In genomic region chrX:78513996-78514745, GRCh38 we compare ENCODE assay signal across 1 cellular context.
TF ChIP-seq lines count a peak whose summit lies in the region.

No MANE protein-coding gene starts in this region.

TF ChIP-seq in HepG2, 621 proteins besides CTCF, POLR2A, EP300 and RAD21:
- TF ChIP-seq AFF4 (CRISPR knock-in tag; IDR thresholded peaks at IDR 0.05), result no peak
- TF ChIP-seq, protein P1, sequence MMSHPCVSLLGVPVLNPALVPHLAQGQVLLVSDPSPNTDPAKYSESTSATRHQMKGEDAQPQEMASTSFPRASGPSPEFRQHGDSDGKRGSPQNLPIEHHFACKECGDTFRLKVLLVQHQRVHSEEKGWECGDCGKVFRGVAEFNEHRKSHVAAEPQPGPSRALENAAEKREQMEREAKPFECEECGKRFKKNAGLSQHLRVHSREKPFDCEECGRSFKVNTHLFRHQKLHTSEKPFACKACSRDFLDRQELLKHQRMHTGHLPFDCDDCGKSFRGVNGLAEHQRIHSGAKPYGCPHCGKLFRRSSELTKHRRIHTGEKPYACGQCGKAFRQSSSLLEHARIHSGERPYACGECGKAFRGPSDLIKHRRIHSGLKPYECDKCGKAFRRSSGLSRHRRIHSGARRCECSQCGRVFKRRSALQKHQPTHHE (CRISPR knock-in tag; IDR thresholded peaks at IDR 0.05; ENCODE audit: borderline replicate concordance), result no peak
- TF ChIP-seq ESRRA (CRISPR knock-in tag; IDR thresholded peaks at IDR 0.05; ENCODE audit: low read depth), result no peak
